ENCODE assay signal across 8 cellular contexts in genomic region chr2:1854747-1855146, GRCh38.
A peak's percentile ranks its signal among the peaks of the same experiment; 100 is the strongest.
DNase-seq lines count a peak whose midpoint lies in the region; ATAC-seq and TF ChIP-seq lines count a peak whose summit lies in the region.

No MANE protein-coding gene starts in this region.

- no peak overlapping the region for H3K9ac ChIP-seq in liver (ENCODE audit: low read depth in 1 of 2, low read length in 2 of 2)

- peak; percentile 8 for TF ChIP-seq CTCF in liver (IDR thresholded peaks at IDR 0.05; ENCODE audit: low read depth, low read length, missing input control)

- peak; percentile 21 to 24 for TF ChIP-seq RAD21 in liver (IDR thresholded peaks at IDR 0.05)

- H3K4me1 ChIP-seq in liver (ENCODE audit: control insufficient read depth in 4 of 4, insufficient read depth in 4 of 4, low read length in 3 of 4) = no peaks in the 10 kb centered on the region

- H3K36me3 ChIP-seq in liver (ENCODE audit: control insufficient read depth in 4 of 4, insufficient read depth in 3 of 4, low read depth in 1 of 4, low read length in 3 of 4) = no peaks in the 10 kb centered on the region

- no peak overlapping the region for H3K4me3 ChIP-seq in liver (ENCODE audit: low read depth in 1 of 3, low read length in 3 of 3)

- no peak overlapping the region for H3K27ac ChIP-seq in liver (ENCODE audit: low read depth in 1 of 2, low read length in 2 of 2)

- no peaks in the 10 kb centered on the region for H3K9me3 ChIP-seq in liver (ENCODE audit: control insufficient read depth in 4 of 4, low read length in 3 of 4)

- ATAC-seq in HG02840 (IDR thresholded peaks at IDR 0.05; ENCODE audit: low FRiP score, unreplicated experiment) = no peak

- 8% methylated on average over 14 of the region's 14 CpGs for WGBS in liver

- DNase-seq in ELR (ENCODE audit: low read depth) (peak; percentile 29), NCI-H2107 treated with DMSO at 0.1 percent for 48 hours (lab: John Stamatoyannopoulos, UW; ENCODE audit: unreplicated experiment) (peak; percentile 79), cerebellum (ENCODE audit: low spot score) (peak; percentile 87), DMS53 (lab: John Stamatoyannopoulos, UW) (no peak), NCI-H2029 treated with DMSO at 0.1 percent for 48 hours (lab: John Stamatoyannopoulos, UW) (no peak)
- DNase-seq in effector CD8-positive, alpha-beta T cell (lab: John Stamatoyannopoulos, UW) = no peak

- H3K27me3 ChIP-seq in liver (ENCODE audit: control insufficient read depth in 4 of 4, insufficient read depth in 4 of 4, low read length in 3 of 4) = peaks cover 0 to 14% (median 3%) of the 10 kb centered on the region in 4 donors

TF ChIP-seq in liver, 16 proteins besides CTCF, POLR2A, EP300 and RAD21:
- TF ChIP-seq EGR1 (IDR thresholded peaks at IDR 0.05; ENCODE audit: low read depth in 2 of 2) = no peak
- TF ChIP-seq GABPA (IDR thresholded peaks at IDR 0.05 in 1 of 2, conservative IDR thresholded peaks at IDR 0.05 in 1 of 2) = no peak
- no peak for TF ChIP-seq RXRA (IDR thresholded peaks at IDR 0.05)

Comparison
In these comparisons a context has a peak if more than half of its experiments do, and no peak if none do; other contexts are left out.
1. DNase-seq: peak in ELR (single experiment), NCI-H2107 treated with DMSO at 0.1 percent for 48 hours (single experiment) and cerebellum (single experiment); none in DMS53 (single experiment), NCI-H2029 treated with DMSO at 0.1 percent for 48 hours (single experiment) and effector CD8-positive, alpha-beta T cell (single experiment).